In the genomic region with DNA sequence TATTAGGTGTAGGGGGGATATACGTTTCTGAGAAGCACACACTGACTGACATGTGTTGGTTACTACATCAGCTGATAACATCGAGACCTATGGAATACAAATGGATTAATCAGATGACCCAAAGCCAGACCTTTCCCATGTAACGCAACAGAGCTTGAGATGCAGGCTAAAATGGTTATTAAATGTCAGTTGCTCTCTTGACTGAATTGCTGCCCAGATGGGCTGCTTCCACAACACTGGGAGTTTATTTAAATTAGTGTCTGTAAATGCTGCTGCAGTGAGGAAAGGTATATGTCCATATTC, we compare ENCODE assay signal across 17 cellular contexts.
DNase-seq lines count a peak whose midpoint lies in the region; ATAC-seq and TF ChIP-seq lines count a peak whose summit lies in the region.
"Had no signal": no experiment of that assay in that cellular context is flagged by ENCODE, and none has a peak within 500 bp of the region (broad histone marks: within the 10 kb centered on the region; RNA-seq: fewer than 3 reads in every experiment).

No MANE protein-coding gene starts in this region.

- H3K4me3 ChIP-seq in HUES6 (ENCODE audit: low read depth, low read length) (peak overlapping the region; percentile 66; the same call in 1 of the 2 replicates), endodermal cell (ENCODE audit: low read length) (peak overlapping the region; percentile 91), OCI-LY7 (ENCODE audit: low read depth, low read length, poor library complexity, severe bottlenecking) (no peak overlapping the region)
- H3K4me3 ChIP-seq: GM12878 had no signal

- no peak overlapping the region for H3K4me2 ChIP-seq in OCI-LY7 (ENCODE audit: low read length)

- H2AFZ ChIP-seq in OCI-LY7 (ENCODE audit: low read length): no peak overlapping the region

- H3K9me2 ChIP-seq in OCI-LY7 (ENCODE audit: insufficient read depth, low read length): no peaks in the 10 kb centered on the region

- H3K36me3 Mint-ChIP-seq in WTC11 (no peaks in the 10 kb centered on the region), endodermal cell (ENCODE audit: low read depth) (no peaks in the 10 kb centered on the region), neural crest cell (ENCODE audit: low read depth) (no peaks in the 10 kb centered on the region)
- H3K36me3 Mint-ChIP-seq: IgD-negative memory B cell had no signal

- intact Hi-C loops in OCI-LY7 (cut with micrococcal nuclease; ENCODE audit: unreplicated experiment): loop anchor here (5.0 kb wide), 1 partner anchor 317 kb away; no protein-coding TSS in a partner anchor

- no peaks in the 10 kb centered on the region for H3K36me3 ChIP-seq in HUES6 (ENCODE audit: control insufficient read depth, insufficient read depth, low read length)
- H3K36me3 ChIP-seq in endodermal cell (ENCODE audit: control insufficient read depth, insufficient read depth, low read length): peaks cover 21% of the 10 kb centered on the region
- H3K36me3 ChIP-seq in OCI-LY7 (ENCODE audit: insufficient read depth, low read length): no peaks in the 10 kb centered on the region

- WGBS in endodermal cell (ENCODE audit: insufficient coverage in 1 of 2, insufficient read length in 1 of 2), 2 experiments: 85 to 95% methylated on average over 2 to 3 of the region's 3 CpGs

- no peaks in the 10 kb centered on the region for H3K9me3 ChIP-seq in HUES6 (ENCODE audit: control insufficient read depth, insufficient read depth, low read depth, low read length)
- no peaks in the 10 kb centered on the region for H3K9me3 ChIP-seq in endodermal cell (ENCODE audit: control insufficient read depth, low read length)
- H3K9me3 ChIP-seq in OCI-LY7 (ENCODE audit: low read length): no peaks in the 10 kb centered on the region

- H3K4me1 ChIP-seq in HUES6 (ENCODE audit: control insufficient read depth, insufficient read depth, low read length): peaks cover 4% of the 10 kb centered on the region; the same call in 1 of the 2 replicates
- H3K4me1 ChIP-seq in endodermal cell (ENCODE audit: control insufficient read depth, insufficient read depth, low read length): peaks cover 12% of the 10 kb centered on the region
- H3K4me1 ChIP-seq in OCI-LY7 (ENCODE audit: insufficient read depth, low read length, poor library complexity, severe bottlenecking): no peaks in the 10 kb centered on the region

- DNase-seq in WTC11 (ENCODE audit: low spot score) (no peak), endodermal cell (no peak), neural crest cell (ENCODE audit: low read depth, low spot score) (no peak), OCI-LY7 (ENCODE audit: low spot score) (no peak), GOT3 (lab: John Stamatoyannopoulos, UW) (no peak)
- no peak for DNase-seq in activated naive CD4-positive, alpha-beta T cell (lab: John Stamatoyannopoulos, UW)
- DNase-seq: GDM1, HFFc6, MV-4-11, NCI-H1930, PC-3 had no signal

- TF ChIP-seq CTCF in WTC11 (IDR thresholded peaks at IDR 0.05): no peak
- no peak for TF ChIP-seq CTCF in endodermal cell (conservative IDR thresholded peaks at IDR 0.05)
- TF ChIP-seq CTCF in neural crest cell (conservative IDR thresholded peaks at IDR 0.05): no peak
- TF ChIP-seq CTCF in OCI-LY7 (conservative IDR thresholded peaks at IDR 0.05; ENCODE audit: low read length): no peak

- POLR2A ChIA-PET in WTC11 (lab: Charles Lee): no interaction called here
- POLR2A ChIA-PET in OCI-LY7 (lab: Charles Lee): no interaction called here

- ATAC-seq in WTC11: no peak
- no peak for ATAC-seq in HG02885 (IDR thresholded peaks at IDR 0.05; ENCODE audit: poor library complexity, unreplicated experiment)
- ATAC-seq: GM12878, PC-3 had no signal

- H3K27me3 Mint-ChIP-seq in WTC11 (ENCODE audit: low read depth) (peaks cover 54% of the 10 kb centered on the region), endodermal cell (ENCODE audit: insufficient read depth) (peaks cover 61% of the 10 kb centered on the region), neural crest cell (ENCODE audit: low read depth) (peaks cover 74% of the 10 kb centered on the region)

- no peaks in the 10 kb centered on the region for H3K79me2 ChIP-seq in OCI-LY7 (ENCODE audit: insufficient read depth, low read depth, low read length)

- H3K4me3 Mint-ChIP-seq in WTC11 (peak overlapping the region; percentile 82), endodermal cell (peak overlapping the region; percentile 68), neural crest cell (peak overlapping the region; percentile 77)
- H3K4me3 Mint-ChIP-seq: HFFc6 had no signal

- no peaks in the 10 kb centered on the region for H4K20me1 ChIP-seq in OCI-LY7 (ENCODE audit: insufficient read depth, low read length)

- no TSS peak for BruUV-seq in OCI-LY7 (replicated peaks; lab: Mats Ljungman, UMichigan)

- H3K27ac Mint-ChIP-seq in WTC11: no peak overlapping the region
- no peak overlapping the region for H3K27ac Mint-ChIP-seq in endodermal cell
- H3K27ac Mint-ChIP-seq in neural crest cell (ENCODE audit: unreplicated experiment): no peak overlapping the region
- H3K27ac Mint-ChIP-seq: HFFc6, IgD-negative memory B cell had no signal

- H3K9me3 Mint-ChIP-seq in WTC11: no peaks in the 10 kb centered on the region
- no peaks in the 10 kb centered on the region for H3K9me3 Mint-ChIP-seq in endodermal cell
- H3K9me3 Mint-ChIP-seq in neural crest cell: no peaks in the 10 kb centered on the region
- H3K9me3 Mint-ChIP-seq: HFFc6, IgD-negative memory B cell had no signal

- H3K4me1 Mint-ChIP-seq in WTC11 (peaks cover 37% of the 10 kb centered on the region), endodermal cell (peaks cover 38% of the 10 kb centered on the region), neural crest cell (peaks cover 18% of the 10 kb centered on the region)

- CTCF ChIA-PET in WTC11 (lab: Charles Lee): interaction anchor here (1.3 to 2.4 kb wide), 3 partner anchors 57 to 106 kb away, joined by 4 to 15 read pairs (median 12); no protein-coding TSS in a partner anchor
- CTCF ChIA-PET in OCI-LY7 (lab: Charles Lee; ENCODE audit: unreplicated experiment): no interaction called here

- peaks cover 64% of the 10 kb centered on the region for H3K27me3 ChIP-seq in HUES6 (ENCODE audit: control insufficient read depth, insufficient read depth, low read length)
- H3K27me3 ChIP-seq in endodermal cell (ENCODE audit: control insufficient read depth, insufficient read depth, low read length, poor library complexity, severe bottlenecking): peaks cover 23% of the 10 kb centered on the region

- no peak overlapping the region for H3K27ac ChIP-seq in HUES6 (ENCODE audit: low read depth, low read length)
- no peak overlapping the region for H3K27ac ChIP-seq in endodermal cell (ENCODE audit: low read depth, low read length)
- no peak overlapping the region for H3K27ac ChIP-seq in OCI-LY7 (ENCODE audit: low read depth, low read length, poor library complexity, severe bottlenecking)
- H3K27ac ChIP-seq: C4-2B, RWPE1 had no signal

- H3K9ac ChIP-seq in HUES6 (ENCODE audit: low read length) (no peak overlapping the region), endodermal cell (ENCODE audit: extremely low read depth, low read length, poor library complexity, severe bottlenecking) (no peak overlapping the region)

TF ChIP-seq in WTC11, 78 proteins besides CTCF, POLR2A, EP300 and RAD21 (continues in another document):
- TF ChIP-seq ZNF219 (CRISPR knock-in tag; IDR thresholded peaks at IDR 0.05; ENCODE audit: borderline replicate concordance) (no peak), ZNF416 (CRISPR knock-in tag; IDR thresholded peaks at IDR 0.05) (no peak), ZNF671 (CRISPR knock-in tag; IDR thresholded peaks at IDR 0.05) (no peak), OVOL2 (CRISPR knock-in tag; IDR thresholded peaks at IDR 0.05; ENCODE audit: borderline replicate concordance) (no peak), ELF4 (CRISPR knock-in tag; IDR thresholded peaks at IDR 0.05; ENCODE audit: low read depth) (no peak), GTF2I (CRISPR knock-in tag; conservative IDR thresholded peaks at IDR 0.05) (no peak), RELA (CRISPR knock-in tag; IDR thresholded peaks at IDR 0.05; ENCODE audit: borderline replicate concordance) (no peak), PRRX2 (CRISPR knock-in tag; IDR thresholded peaks at IDR 0.05) (no peak)
- TF ChIP-seq, protein P1, sequence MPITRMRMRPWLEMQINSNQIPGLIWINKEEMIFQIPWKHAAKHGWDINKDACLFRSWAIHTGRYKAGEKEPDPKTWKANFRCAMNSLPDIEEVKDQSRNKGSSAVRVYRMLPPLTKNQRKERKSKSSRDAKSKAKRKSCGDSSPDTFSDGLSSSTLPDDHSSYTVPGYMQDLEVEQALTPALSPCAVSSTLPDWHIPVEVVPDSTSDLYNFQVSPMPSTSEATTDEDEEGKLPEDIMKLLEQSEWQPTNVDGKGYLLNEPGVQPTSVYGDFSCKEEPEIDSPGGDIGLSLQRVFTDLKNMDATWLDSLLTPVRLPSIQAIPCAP (CRISPR knock-in tag; IDR thresholded peaks at IDR 0.05): no peak
- TF ChIP-seq, protein P2, sequence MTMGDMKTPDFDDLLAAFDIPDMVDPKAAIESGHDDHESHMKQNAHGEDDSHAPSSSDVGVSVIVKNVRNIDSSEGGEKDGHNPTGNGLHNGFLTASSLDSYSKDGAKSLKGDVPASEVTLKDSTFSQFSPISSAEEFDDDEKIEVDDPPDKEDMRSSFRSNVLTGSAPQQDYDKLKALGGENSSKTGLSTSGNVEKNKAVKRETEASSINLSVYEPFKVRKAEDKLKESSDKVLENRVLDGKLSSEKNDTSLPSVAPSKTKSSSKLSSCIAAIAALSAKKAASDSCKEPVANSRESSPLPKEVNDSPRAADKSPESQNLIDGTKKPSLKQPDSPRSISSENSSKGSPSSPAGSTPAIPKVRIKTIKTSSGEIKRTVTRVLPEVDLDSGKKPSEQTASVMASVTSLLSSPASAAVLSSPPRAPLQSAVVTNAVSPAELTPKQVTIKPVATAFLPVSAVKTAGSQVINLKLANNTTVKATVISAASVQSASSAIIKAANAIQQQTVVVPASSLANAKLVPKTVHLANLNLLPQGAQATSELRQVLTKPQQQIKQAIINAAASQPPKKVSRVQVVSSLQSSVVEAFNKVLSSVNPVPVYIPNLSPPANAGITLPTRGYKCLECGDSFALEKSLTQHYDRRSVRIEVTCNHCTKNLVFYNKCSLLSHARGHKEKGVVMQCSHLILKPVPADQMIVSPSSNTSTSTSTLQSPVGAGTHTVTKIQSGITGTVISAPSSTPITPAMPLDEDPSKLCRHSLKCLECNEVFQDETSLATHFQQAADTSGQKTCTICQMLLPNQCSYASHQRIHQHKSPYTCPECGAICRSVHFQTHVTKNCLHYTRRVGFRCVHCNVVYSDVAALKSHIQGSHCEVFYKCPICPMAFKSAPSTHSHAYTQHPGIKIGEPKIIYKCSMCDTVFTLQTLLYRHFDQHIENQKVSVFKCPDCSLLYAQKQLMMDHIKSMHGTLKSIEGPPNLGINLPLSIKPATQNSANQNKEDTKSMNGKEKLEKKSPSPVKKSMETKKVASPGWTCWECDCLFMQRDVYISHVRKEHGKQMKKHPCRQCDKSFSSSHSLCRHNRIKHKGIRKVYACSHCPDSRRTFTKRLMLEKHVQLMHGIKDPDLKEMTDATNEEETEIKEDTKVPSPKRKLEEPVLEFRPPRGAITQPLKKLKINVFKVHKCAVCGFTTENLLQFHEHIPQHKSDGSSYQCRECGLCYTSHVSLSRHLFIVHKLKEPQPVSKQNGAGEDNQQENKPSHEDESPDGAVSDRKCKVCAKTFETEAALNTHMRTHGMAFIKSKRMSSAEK (CRISPR knock-in tag; IDR thresholded peaks at IDR 0.05; ENCODE audit: borderline replicate concordance): no peak
